In genomic region chr7:76267107-76267834, GRCh38 we compare ENCODE assay signal across 12 cellular contexts. TPM values are rescaled to one million over a fixed set of nuclear protein-coding genes. Genes with fewer than 3 reads are reported as not detected.
A peak's percentile ranks its signal among the peaks of the same experiment; 100 is the strongest.
DNase-seq lines count a peak whose midpoint lies in the region; ATAC-seq, FAIRE-seq and TF ChIP-seq lines count a peak whose summit lies in the region.
"Had no signal": no experiment of that assay in that cellular context is flagged by ENCODE, and none has a peak within 500 bp of the region (broad histone marks: within the 10 kb centered on the region; RNA-seq: fewer than 3 reads in every experiment).

No MANE protein-coding gene starts in this region.

- H4K20me1 ChIP-seq in smooth muscle cell (ENCODE audit: low read depth): no peaks in the 10 kb centered on the region

- H3K4me3 ChIP-seq in Panc1 (ENCODE audit: low read depth in 2 of 2, low read length in 2 of 2): peak overlapping the region; percentile 47 to 48
- H3K4me3 ChIP-seq in iPS-11a (ENCODE audit: low read depth, low read length): peak overlapping the region; percentile 53
- H3K4me3 ChIP-seq in smooth muscle cell: peak overlapping the region; percentile 42
- H3K4me3 ChIP-seq in small intestine (ENCODE audit: low read depth in 1 of 2, low read length in 2 of 2): peak overlapping the region in 1 of 2 donors; percentile 5
- H3K4me3 ChIP-seq: SJSA1 had no signal

- in situ Hi-C loops in Panc1 (cut with HindIII; ENCODE audit: low pct_unique_long_range_greater_than_20kb, low sequenced_read_pairs): no loop called here

- intact Hi-C loops in Panc1 (cut with micrococcal nuclease; ENCODE audit: unreplicated experiment): no loop called here

- CTCF ChIA-PET in Panc1 (lab: Charles Lee): no interaction called here

- H3K4me1 Mint-ChIP-seq in T-helper 2 cell treated with Interferon-gamma antibody and Interleukin-4, amounts not matched to agents 5 μg/mL and 100 μg/mL, for 36 hours (ENCODE audit: low read depth): no peaks in the 10 kb centered on the region

- peak overlapping the region; percentile 62 for H2AFZ ChIP-seq in smooth muscle cell (ENCODE audit: low read depth)

- no peaks in the 10 kb centered on the region for H3F3A ChIP-seq in smooth muscle cell (ENCODE audit: low read depth)

- H3K9me3 ChIP-seq in Panc1 (ENCODE audit: control insufficient read depth, insufficient read depth, low read depth, low read length) (no peaks in the 10 kb centered on the region), smooth muscle cell (replicated peaks; ENCODE audit: low read depth) (no peaks in the 10 kb centered on the region), small intestine (ENCODE audit: control insufficient read depth, low read depth) (no peaks in the 10 kb centered on the region)
- H3K9me3 ChIP-seq: SJSA1 had no signal

- no peak overlapping the region for H3K27ac Mint-ChIP-seq in T-helper 2 cell treated with Interferon-gamma antibody and Interleukin-4, amounts not matched to agents 5 μg/mL and 100 μg/mL, for 36 hours

- H3K4me1 ChIP-seq in Panc1 (ENCODE audit: control insufficient read depth, insufficient read depth, low read length) (peaks cover 11% of the 10 kb centered on the region; the same call in 1 of the 2 replicates), smooth muscle cell (ENCODE audit: low read depth) (peaks cover 12% of the 10 kb centered on the region), small intestine (ENCODE audit: control insufficient read depth in 2 of 2, insufficient read depth in 1 of 2, low read depth in 1 of 2, low read length in 1 of 2) (no peaks in the 10 kb centered on the region)

- H3K4me2 ChIP-seq in smooth muscle cell: peak overlapping the region; percentile 86

- BruUV-seq in Panc1 (replicated peaks; lab: Mats Ljungman, UMichigan): no TSS peak

- H3K27ac ChIP-seq in Panc1 (ENCODE audit: low read length) (peak overlapping the region; percentile 42; the same call in 1 of the 2 replicates), smooth muscle cell (ENCODE audit: low read depth) (no peak overlapping the region), small intestine (ENCODE audit: low read depth in 1 of 2, low read length in 1 of 2) (no peak overlapping the region)
- H3K27ac ChIP-seq: 22Rv1, SJSA1 had no signal

- TF ChIP-seq CTCF in Panc1 (IDR thresholded peaks at IDR 0.05) (no peak), smooth muscle cell (IDR thresholded peaks at IDR 0.05; ENCODE audit: borderline replicate concordance, insufficient read depth, poor library complexity, severe bottlenecking) (no peak)

- no peaks in the 10 kb centered on the region for H3K36me3 Mint-ChIP-seq in T-helper 2 cell treated with Interferon-gamma antibody and Interleukin-4, amounts not matched to agents 5 μg/mL and 100 μg/mL, for 36 hours (ENCODE audit: low read depth)

- no peaks in the 10 kb centered on the region for H3K9me3 Mint-ChIP-seq in T-helper 2 cell treated with Interferon-gamma antibody and Interleukin-4, amounts not matched to agents 5 μg/mL and 100 μg/mL, for 36 hours

- peak overlapping the region; percentile 29 for H3K4me3 Mint-ChIP-seq in T-helper 2 cell treated with Interferon-gamma antibody and Interleukin-4, amounts not matched to agents 5 μg/mL and 100 μg/mL, for 36 hours

- no peak for FAIRE-seq in small intestine (lab: Jason Lieb, UNC)

- peak; percentile 33 for ATAC-seq in Panc1
- no peak for ATAC-seq in HG03159 (IDR thresholded peaks at IDR 0.05; ENCODE audit: unreplicated experiment)

- no peaks in the 10 kb centered on the region for H3K27me3 ChIP-seq in Panc1 (ENCODE audit: control insufficient read depth, insufficient read depth, low read length)
- peaks cover 33% of the 10 kb centered on the region for H3K27me3 ChIP-seq in smooth muscle cell (ENCODE audit: low read depth)
- peaks cover 10 to 16% of the 10 kb centered on the region in 2 donors for H3K27me3 ChIP-seq in small intestine (ENCODE audit: control insufficient read depth in 2 of 2, insufficient read depth in 2 of 2, low read length in 2 of 2)

- POLR2A ChIA-PET in Panc1 (lab: Charles Lee): no interaction called here

- peaks cover 40% of the 10 kb centered on the region for H3K27me3 Mint-ChIP-seq in T-helper 2 cell treated with Interferon-gamma antibody and Interleukin-4, amounts not matched to agents 5 μg/mL and 100 μg/mL, for 36 hours (ENCODE audit: low read depth)

- H3K9ac ChIP-seq in smooth muscle cell (ENCODE audit: low read depth): no peak overlapping the region

- DNase-seq in T-helper 2 cell treated with Interferon-gamma antibody and Interleukin-4, amounts not matched to agents 5 μg/mL and 100 μg/mL, for 36 hours (ENCODE audit: low spot score): no peak
- DNase-seq in T-helper 2 cell (no peak), Panc1 (ENCODE audit: low read depth, low spot score) (no peak), smooth muscle cell (lab: John Stamatoyannopoulos, UW; ENCODE audit: unreplicated experiment) (no peak), small intestine (no peak), NCI-H446 (lab: John Stamatoyannopoulos, UW) (no peak)
- DNase-seq: glutamatergic neuron, NCI-H1436 treated with DMSO at 0.1 percent for 48 hours had no signal

- WGBS in smooth muscle cell (ENCODE audit: low lambda C conversion rate): 4% methylated on average over 40 of the region's 67 CpGs
- WGBS in small intestine, 3 donors: 1 to 2% (median 2%) methylated on average over 41 to 67 of the region's 67 CpGs

- no peaks in the 10 kb centered on the region for H3K79me2 ChIP-seq in smooth muscle cell (ENCODE audit: low read depth)

- H3K36me3 ChIP-seq in Panc1 (ENCODE audit: control insufficient read depth, insufficient read depth, low read length) (no peaks in the 10 kb centered on the region), smooth muscle cell (ENCODE audit: low read depth) (no peaks in the 10 kb centered on the region), small intestine (ENCODE audit: control insufficient read depth in 2 of 2, insufficient read depth in 2 of 2, low read length in 2 of 2) (no peaks in the 10 kb centered on the region)
- H3K36me3 ChIP-seq: SJSA1 had no signal

RNA-seq across cellular contexts. Expression of gene HSPB1, which starts 35.2 kb away (rescaled TPM):
- total RNA-seq in Panc1 (2021; ENCODE audit: unreplicated experiment) (422 TPM), smooth muscle cell (374 and 484 TPM in 2 replicates)
- 1,072 TPM for polyA plus RNA-seq in Panc1 (2012; ENCODE audit: insufficient read length)
- polyA plus RNA-seq in smooth muscle cell (1,842 and 2,006 TPM in 2 replicates), small intestine (100 to 1,000 TPM in 2 of 3 donors, 10 to 100 TPM in 1; 77.4 to 253 (median 145) TPM)
